ENCODE assay signal across 10 cellular contexts in the genomic region with DNA sequence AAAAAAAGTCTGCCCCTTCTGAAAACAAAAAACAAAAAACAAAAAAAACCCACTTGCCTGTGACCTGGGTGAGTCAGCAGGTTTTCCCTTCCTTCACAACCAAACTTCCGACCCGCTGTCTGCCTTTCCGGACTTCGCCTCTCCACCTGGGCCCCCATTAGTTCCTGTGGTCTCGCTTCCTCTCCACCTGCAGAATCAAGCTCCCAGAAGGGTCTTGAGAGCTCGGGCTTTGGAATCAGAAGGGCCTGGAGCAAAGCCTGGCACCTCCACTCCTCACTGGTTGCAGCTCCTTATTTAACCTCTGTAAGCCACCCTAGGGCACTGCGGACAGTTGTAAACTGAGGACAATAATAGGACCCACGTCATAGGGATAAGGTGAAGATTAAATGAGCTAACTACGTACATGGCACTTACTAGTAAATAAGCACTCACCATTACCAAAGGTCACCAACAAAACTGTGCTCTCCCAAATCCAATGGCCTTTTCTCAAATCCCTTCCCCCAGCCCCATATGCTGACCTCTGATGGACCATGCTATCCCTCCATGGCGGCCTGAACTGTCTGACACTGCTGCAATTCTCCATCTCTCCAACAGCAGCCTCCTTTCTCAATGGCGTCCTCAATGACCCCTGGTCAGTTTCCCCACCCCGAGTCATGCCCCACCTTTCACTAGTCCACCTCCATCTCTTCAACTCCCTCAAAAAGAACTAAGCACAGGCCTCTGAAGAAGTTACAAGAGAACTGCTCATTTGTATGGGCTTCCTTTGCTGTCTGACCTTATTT.
DNase-seq lines count a peak whose midpoint lies in the region; ATAC-seq, FAIRE-seq and TF ChIP-seq lines count a peak whose summit lies in the region.
"Had no signal": no experiment of that assay in that cellular context is flagged by ENCODE, and none has a peak within 500 bp of the region (broad histone marks: within the 10 kb centered on the region; RNA-seq: fewer than 3 reads in every experiment).

No MANE protein-coding gene starts in this region.

- peak; percentile 58 for FAIRE-seq in GM12891 (lab: Jason Lieb, UNC)

- peak overlapping the region; percentile 56 for H3K4me3 Mint-ChIP-seq in activated CD8-positive, alpha-beta memory T cell treated with anti-CD3 and anti-CD28 coated beads, Interleukin-2, amount 10 ng/mL, durations not matched to agents 7 days and 5 days
- H3K4me3 Mint-ChIP-seq in naive thymus-derived CD4-positive, alpha-beta T cell, result peak overlapping the region; percentile 40 to 80 (median 68)
- no peak overlapping the region for H3K4me3 Mint-ChIP-seq in chondrocyte (ENCODE audit: unreplicated experiment)

- H3K36me3 Mint-ChIP-seq in activated CD8-positive, alpha-beta memory T cell treated with anti-CD3 and anti-CD28 coated beads, Interleukin-2, amount 10 ng/mL, durations not matched to agents 7 days and 5 days, result peaks cover 58% of the 10 kb centered on the region
- H3K36me3 Mint-ChIP-seq in naive thymus-derived CD4-positive, alpha-beta T cell, result peaks cover 0 to 59% (median 41%) of the 10 kb centered on the region in 5 donors
- H3K36me3 Mint-ChIP-seq in chondrocyte (ENCODE audit: low read depth), result peaks cover 23% of the 10 kb centered on the region

- H4K20me1 ChIP-seq in Karpas-422 (ENCODE audit: insufficient read depth, low read depth, low read length), result no peaks in the 10 kb centered on the region

- no peak overlapping the region for H2AFZ ChIP-seq in Karpas-422 (ENCODE audit: low read length)

- no peaks in the 10 kb centered on the region for H3K27me3 Mint-ChIP-seq in activated CD8-positive, alpha-beta memory T cell treated with anti-CD3 and anti-CD28 coated beads, Interleukin-2, amount 10 ng/mL, durations not matched to agents 7 days and 5 days
- no peaks in the 10 kb centered on the region for H3K27me3 Mint-ChIP-seq in naive thymus-derived CD4-positive, alpha-beta T cell
- H3K27me3 Mint-ChIP-seq in chondrocyte (ENCODE audit: low read depth), result no peaks in the 10 kb centered on the region

- DNase-seq in GM12891 (ENCODE audit: insufficient read length, low spot score) (no peak), chondrocyte (ENCODE audit: low spot score) (no peak), Karpas-422 (no peak), NCI-H2196 treated with DMSO at 0.1 percent for 48 hours (lab: John Stamatoyannopoulos, UW; ENCODE audit: unreplicated experiment) (no peak)
- DNase-seq in activated CD8-positive, alpha-beta memory T cell treated with anti-CD3 and anti-CD28 coated beads, Interleukin-2, amount 10 ng/mL, durations not matched to agents 7 days and 5 days, result peak; percentile 67
- DNase-seq in naive thymus-derived CD4-positive, alpha-beta T cell, result peak in 3 of 9 donors; percentile 10 to 29 (median 24)
- DNase-seq: NCI-H1694 treated with DMSO at 0.1 percent for 48 hours had no signal

- peaks cover 54% of the 10 kb centered on the region for H3K4me1 Mint-ChIP-seq in activated CD8-positive, alpha-beta memory T cell treated with anti-CD3 and anti-CD28 coated beads, Interleukin-2, amount 10 ng/mL, durations not matched to agents 7 days and 5 days
- H3K4me1 Mint-ChIP-seq in naive thymus-derived CD4-positive, alpha-beta T cell, result peaks cover 35 to 80% (median 67%) of the 10 kb centered on the region in 7 donors
- H3K4me1 Mint-ChIP-seq in chondrocyte (ENCODE audit: low read depth), result peaks cover 31% of the 10 kb centered on the region

- H3K79me2 ChIP-seq in Karpas-422 (ENCODE audit: low read length), result no peaks in the 10 kb centered on the region

- H3K4me1 ChIP-seq in naive thymus-derived CD4-positive, alpha-beta T cell (ENCODE audit: control insufficient read depth in 2 of 2, insufficient read depth in 2 of 2, low read length in 2 of 2), result peaks cover 23 to 26% of the 10 kb centered on the region in 2 donors
- peaks cover 27% of the 10 kb centered on the region for H3K4me1 ChIP-seq in Karpas-422 (ENCODE audit: low read length)

- CTCF ChIA-PET in activated CD8-positive, alpha-beta memory T cell treated with anti-CD3 and anti-CD28 coated beads, Interleukin-2, amount 10 ng/mL, durations not matched to agents 7 days and 5 days (lab: Charles Lee), result interaction anchor here (0.8 to 1.6 kb wide), 6 partner anchors 11 to 128 kb away, joined by 3 to 6 read pairs (median 4); no protein-coding TSS in a partner anchor
- CTCF ChIA-PET in naive thymus-derived CD4-positive, alpha-beta T cell (lab: Charles Lee), result interaction anchor here (0.6 kb wide), 1 partner anchor 125 kb away, joined by 3 read pairs; no protein-coding TSS in a partner anchor

- ATAC-seq in HG02678 (IDR thresholded peaks at IDR 0.05; ENCODE audit: unreplicated experiment), result peak; percentile 73
- ATAC-seq in activated CD8-positive, alpha-beta memory T cell treated with anti-CD3 and anti-CD28 coated beads, Interleukin-2, amount 10 ng/mL, durations not matched to agents 7 days and 5 days, result peak; percentile 75
- ATAC-seq in naive thymus-derived CD4-positive, alpha-beta T cell, result no peak
- no peak for ATAC-seq in GM19324 (IDR thresholded peaks at IDR 0.05; ENCODE audit: low FRiP score, unreplicated experiment)
- ATAC-seq: esophagus mucosa had no signal

- H3K9ac ChIP-seq in Karpas-422 (ENCODE audit: low read length), result no peak overlapping the region

- H3K36me3 ChIP-seq in naive thymus-derived CD4-positive, alpha-beta T cell (ENCODE audit: control insufficient read depth in 2 of 3, insufficient read depth in 3 of 3, low read length in 3 of 3), result peaks cover 6 to 49% (median 9%) of the 10 kb centered on the region in 3 experiments
- no peaks in the 10 kb centered on the region for H3K36me3 ChIP-seq in Karpas-422 (ENCODE audit: insufficient read depth, low read length)

- TF ChIP-seq POLR2A in GM12891 (IDR thresholded peaks at IDR 0.05; ENCODE audit: low read depth, low read length), result no peak

- peak overlapping the region; percentile 11 for H3K27ac ChIP-seq in naive thymus-derived CD4-positive, alpha-beta T cell (ENCODE audit: low read depth, low read length)
- no peak overlapping the region for H3K27ac ChIP-seq in Karpas-422 (ENCODE audit: low read length)

- intact Hi-C loops in naive thymus-derived CD4-positive, alpha-beta T cell (cut with micrococcal nuclease), result loop anchor here (1.0 to 10.0 kb wide), 3 partner anchors 7 to 905 kb away; a partner anchor contains a TSS

- H3K27ac Mint-ChIP-seq in activated CD8-positive, alpha-beta memory T cell treated with anti-CD3 and anti-CD28 coated beads, Interleukin-2, amount 10 ng/mL, durations not matched to agents 7 days and 5 days, result peak overlapping the region; percentile 89
- H3K27ac Mint-ChIP-seq in naive thymus-derived CD4-positive, alpha-beta T cell, result peak overlapping the region; percentile 11 to 92 (median 88)
- H3K27ac Mint-ChIP-seq in chondrocyte (ENCODE audit: unreplicated experiment), result no peak overlapping the region

- H3K4me2 ChIP-seq in Karpas-422 (ENCODE audit: low read depth, low read length, poor library complexity, severe bottlenecking), result no peak overlapping the region

- no peaks in the 10 kb centered on the region for H3K9me2 ChIP-seq in Karpas-422 (replicated peaks; ENCODE audit: insufficient read depth, low read length)

- TF ChIP-seq CTCF in chondrocyte (IDR thresholded peaks at IDR 0.05), result no peak

- POLR2A ChIA-PET in naive thymus-derived CD4-positive, alpha-beta T cell (lab: Charles Lee), result interaction anchor here (0.6 to 1.0 kb wide), 5 partner anchors 25 to 234 kb away, joined by 3 to 4 read pairs (median 4); a partner anchor contains a TSS

- no peaks in the 10 kb centered on the region for H3K9me3 Mint-ChIP-seq in activated CD8-positive, alpha-beta memory T cell treated with anti-CD3 and anti-CD28 coated beads, Interleukin-2, amount 10 ng/mL, durations not matched to agents 7 days and 5 days (ENCODE audit: low read depth)
- H3K9me3 Mint-ChIP-seq in naive thymus-derived CD4-positive, alpha-beta T cell, result no peaks in the 10 kb centered on the region
- H3K9me3 Mint-ChIP-seq in chondrocyte (ENCODE audit: low read depth), result no peaks in the 10 kb centered on the region

- no peaks in the 10 kb centered on the region for H3K9me3 ChIP-seq in naive thymus-derived CD4-positive, alpha-beta T cell (ENCODE audit: control insufficient read depth in 2 of 3, low read length in 3 of 3)
- H3K9me3 ChIP-seq in Karpas-422 (ENCODE audit: low read length), result no peaks in the 10 kb centered on the region

- H3K4me3 ChIP-seq in naive thymus-derived CD4-positive, alpha-beta T cell (ENCODE audit: low read length), result no peak overlapping the region
- no peak overlapping the region for H3K4me3 ChIP-seq in Karpas-422 (ENCODE audit: low read length)

- no peaks in the 10 kb centered on the region for H3K27me3 ChIP-seq in naive thymus-derived CD4-positive, alpha-beta T cell (ENCODE audit: control insufficient read depth in 2 of 2, insufficient read depth in 2 of 2, low read length in 2 of 2)
- no peaks in the 10 kb centered on the region for H3K27me3 ChIP-seq in Karpas-422 (ENCODE audit: low read length)

TF ChIP-seq in GM12891, 5 proteins besides CTCF, POLR2A, EP300 and RAD21:
- peak; percentile 40; the same call in 1 of the 2 replicates for TF ChIP-seq SPI1 (IDR thresholded peaks at IDR 0.05; ENCODE audit: low read depth, low read length)
- no peak for TF ChIP-seq POLR2AphosphoS5 (IDR thresholded peaks at IDR 0.05; ENCODE audit: low read depth, low read length)
- no peak for TF ChIP-seq TAF1 (IDR thresholded peaks at IDR 0.05; ENCODE audit: low read depth, low read length)
- TF ChIP-seq POU2F2 (IDR thresholded peaks at IDR 0.05; ENCODE audit: low read depth, low read length), result no peak
- TF ChIP-seq PAX5 (IDR thresholded peaks at IDR 0.05; ENCODE audit: insufficient read depth, low read length, severe bottlenecking), result no peak
TF ChIP-seq in GM12891: peak in this region for 1.

Comparison
In these comparisons a context has a peak if more than half of its experiments do, and no peak if none do; other contexts are left out.
1. ATAC-seq: peak in HG02678 (single experiment) and activated CD8-positive, alpha-beta memory T cell treated with anti-CD3 and anti-CD28 coated beads, Interleukin-2, amount 10 ng/mL, durations not matched to agents 7 days and 5 days (single experiment); none in naive thymus-derived CD4-positive, alpha-beta T cell (single experiment) and GM19324 (single experiment).